30 cellular contexts compared by ENCODE assay signal in genomic region chr16:82358601-82359221, GRCh38.
"Had no signal": no experiment of that assay in that cellular context is flagged by ENCODE, and none has a peak within 500 bp of the region (broad histone marks: within the 10 kb centered on the region; RNA-seq: fewer than 3 reads in every experiment).

No MANE protein-coding gene starts in this region.

- H3K36me3 ChIP-seq: adrenal gland, cardiac muscle cell, colonic mucosa, right lobe of liver, transverse colon, uterus had no signal

- H3K9me3 ChIP-seq: adrenal gland, body of pancreas, colonic mucosa, right lobe of liver, testis, transverse colon, uterus had no signal

- H3K27me3 ChIP-seq: adrenal gland, body of pancreas, cardiac muscle cell, colonic mucosa, right lobe of liver, testis, transverse colon had no signal

- H3K4me3 ChIP-seq: adrenal gland, body of pancreas, cardiac muscle cell, colonic mucosa, right lobe of liver, testis, transverse colon, uterus had no signal

- H3K27ac ChIP-seq: adrenal gland, body of pancreas, cardiac muscle cell, colonic mucosa, right lobe of liver, testis, transverse colon, uterus had no signal

- ATAC-seq: activated CD4-positive, CD25-positive, alpha-beta regulatory T cell treated with anti-CD3 and anti-CD28 coated beads, Interleukin-2, amount 50 U/mL, for 24 hours; body of pancreas; naive thymus-derived CD8-positive, alpha-beta T cell; right lobe of liver; T-cell had no signal

- H3K4me1 ChIP-seq: adrenal gland, colonic mucosa, right lobe of liver, testis, transverse colon, uterus had no signal

- DNase-seq: activated CD4-positive, alpha-beta memory T cell treated with anti-CD3 and anti-CD28 coated beads for 36 hours; activated CD4-positive, alpha-beta T cell treated with anti-CD3 and anti-CD28 coated beads, Interleukin-2, amount 10 ng/mL, durations not matched to agents 24 days and 14 days; activated CD8-positive, alpha-beta memory T cell treated with anti-CD3 and anti-CD28 coated beads, Interleukin-2, amount 50 U/mL, for 4 hours; activated effector memory CD4-positive, alpha-beta T cell treated with anti-CD3 and anti-CD28 coated beads, Interleukin-2, amount 50 U/mL, for 16 hours; activated naive CD4-positive, alpha-beta T cell treated with anti-CD3 and anti-CD28 coated beads for 36 hours; activated naive CD8-positive, alpha-beta T cell treated with anti-CD3 and anti-CD28 coated beads for 36 hours; activated T-cell treated with anti-CD3 and anti-CD28 coated beads, Interleukin-2, amount 50 U/mL, for 1 hour; adrenal gland; aorta; cerebellar nuclear complex; colonic mucosa; effector memory CD4-positive, alpha-beta T cell; erythroblast; foreskin fibroblast; head of caudate nucleus; hippocampal formation; immature natural killer cell; kidney; naive thymus-derived CD8-positive, alpha-beta T cell; posterior cingulate gyrus; right lobe of liver; stimulated activated CD4-positive, alpha-beta T cell treated with anti-CD3 and anti-CD28 coated beads, Interleukin-2, amount 100 ng/mL, for 48 hours; stimulated activated naive CD4-positive, alpha-beta T cell treated with Interleukin-2 at 50 U/mL for 16 hours; T-cell; testis; transverse colon; uterus had no signal
